ENCODE assay signal across 39 cellular contexts in the genomic region with DNA sequence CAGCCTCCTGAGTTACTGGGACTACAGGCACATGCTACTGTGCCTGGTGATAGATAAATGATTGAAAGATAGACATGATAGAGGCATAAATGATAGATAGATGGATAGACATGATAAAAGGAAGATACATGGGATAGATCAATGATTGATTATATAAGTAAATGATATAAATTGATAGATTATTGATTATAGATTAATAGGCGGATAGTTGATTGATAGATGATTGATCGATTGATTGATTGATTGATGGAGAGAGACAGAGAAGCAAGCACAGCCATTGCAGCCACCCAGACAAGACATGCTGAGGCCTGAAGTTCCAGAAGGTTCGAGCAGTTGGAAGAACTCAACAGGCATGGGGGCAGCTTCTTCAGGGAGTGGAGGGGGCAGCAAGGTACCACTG. TPM values are rescaled to one million over a fixed set of nuclear protein-coding genes. Genes with fewer than 3 reads are reported as not detected.
"Had no signal": no experiment of that assay in that cellular context is flagged by ENCODE, and none has a peak within 500 bp of the region (broad histone marks: within the 10 kb centered on the region; RNA-seq: fewer than 3 reads in every experiment).

No MANE protein-coding gene starts in this region.

- H3K4me1 Mint-ChIP-seq: activated CD4-positive, alpha-beta T cell treated with anti-CD3 and anti-CD28 coated beads, Interleukin-2, amount 10 ng/mL, durations not matched to agents 24 days and 14 days; activated naive CD4-positive, alpha-beta T cell treated with anti-CD3 and anti-CD28 coated beads, Interleukin-2, amount 50 U/mL, for 24 hours had no signal

- H3K27ac Mint-ChIP-seq: activated B cell treated with CpG ODN at 0.5 μM for 24 hours; activated CD4-positive, alpha-beta memory T cell treated with anti-CD3 and anti-CD28 coated beads for 36 hours; activated CD4-positive, alpha-beta T cell treated with anti-CD3 and anti-CD28 coated beads, Interleukin-2, amount 10 ng/mL, durations not matched to agents 24 days and 14 days; activated CD8-positive, alpha-beta T cell treated with anti-CD3 and anti-CD28 coated beads for 36 hours; activated naive CD4-positive, alpha-beta T cell treated with anti-CD3 and anti-CD28 coated beads, Interleukin-2, amount 10 ng/mL, durations not matched to agents 7 days and 5 days; activated naive CD4-positive, alpha-beta T cell treated with anti-CD3 and anti-CD28 coated beads, Interleukin-2, amount 50 U/mL, for 24 hours; activated naive CD8-positive, alpha-beta T cell; activated naive CD8-positive, alpha-beta T cell treated with anti-CD3 and anti-CD28 coated beads, Interleukin-2, amount 10 ng/mL, durations not matched to agents 7 days and 5 days; activated naive CD8-positive, alpha-beta T cell treated with anti-CD3 and anti-CD28 coated beads, Interleukin-2, amount 50 U/mL, for 24 hours; activated T-cell treated with anti-CD3 and anti-CD28 coated beads, Interleukin-2, amount 50 U/mL, for 72 hours; activated T-helper 1 cell treated with anti-CD3 and anti-CD28 coated beads, Interleukin-12 subunit alpha, Interleukin-12 subunit beta, Interleukin-2, Interleukin-4 antibody, amounts not matched to agents 30 ng/mL and 10 ng/mL and 1 ng/mL, durations not matched to agents 14 hours and 24 hours and 36 hours; activated T-helper 17 cell treated with anti-CD3 and anti-CD28 coated beads, Interleukin-2, amount 50 U/mL, for 72 hours; T-helper 1 cell treated with Interleukin-12 subunit alpha and Interleukin-12 subunit beta and Interleukin-4 antibody, amounts not matched to agents 30 μg/mL and 1 μg/mL, for 36 hours; T-helper 2 cell treated with Interferon-gamma antibody and Interleukin-4, amounts not matched to agents 5 μg/mL and 100 μg/mL, for 36 hours had no signal

- H3K27ac ChIP-seq: body of pancreas, brain microvascular endothelial cell, breast epithelium, VCaP had no signal

- H3K4me1 ChIP-seq: body of pancreas, breast epithelium had no signal

- H3K27me3 Mint-ChIP-seq: activated B cell treated with CpG ODN at 0.5 μM for 24 hours; activated CD4-positive, alpha-beta memory T cell treated with anti-CD3 and anti-CD28 coated beads for 36 hours; activated T-helper 17 cell treated with anti-CD3 and anti-CD28 coated beads, Interleukin-2, amount 50 U/mL, for 72 hours had no signal

- H3K36me3 ChIP-seq: brain microvascular endothelial cell, breast epithelium had no signal

- H3K9me3 ChIP-seq: body of pancreas, breast epithelium had no signal

- DNase-seq: activated B cell treated with CpG ODN at 0.5 μM for 24 hours; activated CD4-positive, alpha-beta memory T cell treated with anti-CD3 and anti-CD28 coated beads for 36 hours; activated CD4-positive, alpha-beta T cell treated with anti-CD3 and anti-CD28 coated beads for 4 hours; activated CD4-positive, alpha-beta T cell treated with anti-CD3 and anti-CD28 coated beads, Interleukin-2, amount 10 ng/mL, durations not matched to agents 24 days and 14 days; activated CD4-positive, alpha-beta T cell treated with anti-CD3 and anti-CD28 coated beads, Interleukin-2, amount 50 U/mL, for 1 hour; activated CD4-positive, alpha-beta T cell treated with anti-CD3 and anti-CD28 coated beads, Interleukin-2, amount 50 U/mL, for 4 hours; activated CD4-positive, CD25-positive, alpha-beta regulatory T cell treated with anti-CD3 and anti-CD28 coated beads, Interleukin-2, amount 50 U/mL, for 72 hours; activated CD8-positive, alpha-beta memory T cell treated with anti-CD3 and anti-CD28 coated beads, Interleukin-2, amount 50 U/mL, for 4 hours; activated CD8-positive, alpha-beta T cell treated with anti-CD3 and anti-CD28 coated beads for 36 hours; activated effector memory CD4-positive, alpha-beta T cell treated with Interleukin-2 at 50 U/mL for 16 hours; activated gamma-delta T cell; activated naive CD4-positive, alpha-beta T cell treated with anti-CD3 and anti-CD28 coated beads, Interleukin-2, amount 10 ng/mL, durations not matched to agents 7 days and 5 days; activated naive CD4-positive, alpha-beta T cell treated with Interleukin-2 at 50 U/mL for 16 hours; activated naive CD8-positive, alpha-beta T cell treated with anti-CD3 and anti-CD28 coated beads, Interleukin-2, amount 10 ng/mL, durations not matched to agents 7 days and 5 days; activated naive CD8-positive, alpha-beta T cell treated with anti-CD3 and anti-CD28 coated beads, Interleukin-2, amount 50 U/mL, for 24 hours; activated T-cell treated with anti-CD3 and anti-CD28 coated beads for 4 hours; activated T-cell treated with anti-CD3 and anti-CD28 coated beads, Interleukin-2, amount 50 U/mL, for 1 hour; activated T-cell treated with anti-CD3 and anti-CD28 coated beads, Interleukin-2, amount 50 U/mL, for 4 hours; activated T-cell treated with anti-CD3 and anti-CD28 coated beads, Interleukin-2, amount 50 U/mL, for 72 hours; amniotic stem cell; aorta; body of pancreas; brain microvascular endothelial cell; caudate nucleus; SW 1271; T-helper 1 cell; T-helper 2 cell; T-helper 9 cell had no signal

- H3K9me3 Mint-ChIP-seq: activated B cell treated with CpG ODN at 0.5 μM for 24 hours; activated CD4-positive, alpha-beta memory T cell treated with anti-CD3 and anti-CD28 coated beads for 36 hours; activated CD4-positive, alpha-beta T cell treated with anti-CD3 and anti-CD28 coated beads, Interleukin-2, amount 10 ng/mL, durations not matched to agents 24 days and 14 days; activated CD8-positive, alpha-beta T cell treated with anti-CD3 and anti-CD28 coated beads for 36 hours; activated naive CD4-positive, alpha-beta T cell treated with anti-CD3 and anti-CD28 coated beads, Interleukin-2, amount 10 ng/mL, durations not matched to agents 7 days and 5 days; activated naive CD4-positive, alpha-beta T cell treated with anti-CD3 and anti-CD28 coated beads, Interleukin-2, amount 50 U/mL, for 24 hours; activated naive CD8-positive, alpha-beta T cell treated with anti-CD3 and anti-CD28 coated beads, Interleukin-2, amount 10 ng/mL, durations not matched to agents 7 days and 5 days; activated naive CD8-positive, alpha-beta T cell treated with anti-CD3 and anti-CD28 coated beads, Interleukin-2, amount 50 U/mL, for 24 hours; activated T-cell treated with anti-CD3 and anti-CD28 coated beads, Interleukin-2, amount 50 U/mL, for 4 hours; activated T-cell treated with anti-CD3 and anti-CD28 coated beads, Interleukin-2, amount 50 U/mL, for 72 hours; activated T-helper 1 cell treated with anti-CD3 and anti-CD28 coated beads, Interleukin-12 subunit alpha, Interleukin-12 subunit beta, Interleukin-2, Interleukin-4 antibody, amounts not matched to agents 30 ng/mL and 10 ng/mL and 1 ng/mL, durations not matched to agents 14 hours and 24 hours and 36 hours; activated T-helper 17 cell treated with anti-CD3 and anti-CD28 coated beads, Interleukin-2, amount 50 U/mL, for 72 hours; T-helper 1 cell treated with Interleukin-12 subunit alpha and Interleukin-12 subunit beta and Interleukin-4 antibody, amounts not matched to agents 30 μg/mL and 1 μg/mL, for 36 hours; T-helper 2 cell treated with Interferon-gamma antibody and Interleukin-4, amounts not matched to agents 5 μg/mL and 100 μg/mL, for 36 hours had no signal

- H3K27me3 ChIP-seq: body of pancreas, brain microvascular endothelial cell had no signal

- H3K4me3 Mint-ChIP-seq: activated B cell treated with CpG ODN at 0.5 μM for 24 hours; activated CD4-positive, alpha-beta memory T cell treated with anti-CD3 and anti-CD28 coated beads for 36 hours; activated CD4-positive, alpha-beta T cell treated with anti-CD3 and anti-CD28 coated beads, Interleukin-2, amount 10 ng/mL, durations not matched to agents 24 days and 14 days; activated CD8-positive, alpha-beta T cell treated with anti-CD3 and anti-CD28 coated beads for 36 hours; activated naive CD4-positive, alpha-beta T cell treated with anti-CD3 and anti-CD28 coated beads, Interleukin-2, amount 10 ng/mL, durations not matched to agents 7 days and 5 days; activated naive CD4-positive, alpha-beta T cell treated with anti-CD3 and anti-CD28 coated beads, Interleukin-2, amount 50 U/mL, for 24 hours; activated naive CD8-positive, alpha-beta T cell; activated naive CD8-positive, alpha-beta T cell treated with anti-CD3 and anti-CD28 coated beads, Interleukin-2, amount 10 ng/mL, durations not matched to agents 7 days and 5 days; activated naive CD8-positive, alpha-beta T cell treated with anti-CD3 and anti-CD28 coated beads, Interleukin-2, amount 50 U/mL, for 24 hours; activated T-cell treated with anti-CD3 and anti-CD28 coated beads, Interleukin-2, amount 50 U/mL, for 4 hours; activated T-cell treated with anti-CD3 and anti-CD28 coated beads, Interleukin-2, amount 50 U/mL, for 72 hours; activated T-helper 1 cell treated with anti-CD3 and anti-CD28 coated beads, Interleukin-12 subunit alpha, Interleukin-12 subunit beta, Interleukin-2, Interleukin-4 antibody, amounts not matched to agents 30 ng/mL and 10 ng/mL and 1 ng/mL, durations not matched to agents 14 hours and 24 hours and 36 hours; activated T-helper 17 cell treated with anti-CD3 and anti-CD28 coated beads, Interleukin-2, amount 50 U/mL, for 72 hours; T-helper 1 cell treated with Interleukin-12 subunit alpha and Interleukin-12 subunit beta and Interleukin-4 antibody, amounts not matched to agents 30 μg/mL and 1 μg/mL, for 36 hours; T-helper 2 cell treated with Interferon-gamma antibody and Interleukin-4, amounts not matched to agents 5 μg/mL and 100 μg/mL, for 36 hours had no signal

- ATAC-seq: activated CD8-positive, alpha-beta T cell treated with anti-CD3 and anti-CD28 coated beads for 36 hours; activated naive CD8-positive, alpha-beta T cell treated with anti-CD3 and anti-CD28 coated beads, Interleukin-2, amount 50 U/mL, for 24 hours; activated T-cell treated with anti-CD3 and anti-CD28 coated beads, Interleukin-2, amount 50 U/mL, for 4 hours; activated T-cell treated with anti-CD3 and anti-CD28 coated beads, Interleukin-2, amount 50 U/mL, for 72 hours; activated T-helper 17 cell treated with anti-CD3 and anti-CD28 coated beads, Interleukin-2, amount 50 U/mL, for 72 hours; body of pancreas had no signal

- H3K36me3 Mint-ChIP-seq: activated CD4-positive, alpha-beta memory T cell treated with anti-CD3 and anti-CD28 coated beads for 36 hours; activated naive CD4-positive, alpha-beta T cell treated with anti-CD3 and anti-CD28 coated beads, Interleukin-2, amount 10 ng/mL, durations not matched to agents 7 days and 5 days; activated naive CD4-positive, alpha-beta T cell treated with anti-CD3 and anti-CD28 coated beads, Interleukin-2, amount 50 U/mL, for 24 hours; activated naive CD8-positive, alpha-beta T cell; activated naive CD8-positive, alpha-beta T cell treated with anti-CD3 and anti-CD28 coated beads, Interleukin-2, amount 10 ng/mL, durations not matched to agents 7 days and 5 days had no signal

- FAIRE-seq: astrocyte, TTC549 had no signal

- H3K4me3 ChIP-seq: body of pancreas, breast epithelium had no signal

RNA-seq across cellular contexts. Expression of a gene that starts 17.7 kb away (rescaled TPM):
- total RNA-seq: activated B cell treated with CpG ODN at 0.5 μM for 24 hours had no signal

RNA-seq across cellular contexts. Expression of a gene that starts 34.5 kb away (rescaled TPM):
- total RNA-seq: activated B cell treated with CpG ODN at 0.5 μM for 24 hours; activated CD4-positive, alpha-beta memory T cell treated with anti-CD3 and anti-CD28 coated beads for 36 hours; activated CD4-positive, alpha-beta T cell treated with anti-CD3 and anti-CD28 coated beads, Interleukin-2, amount 10 ng/mL, durations not matched to agents 24 days and 14 days; activated CD8-positive, alpha-beta memory T cell treated with anti-CD3 and anti-CD28 coated beads for 36 hours; activated naive CD8-positive, alpha-beta T cell treated with anti-CD3 and anti-CD28 coated beads, Interleukin-2, amount 10 ng/mL, durations not matched to agents 7 days and 5 days; activated T-cell treated with anti-CD3 and anti-CD28 coated beads, Interleukin-2, amount 50 U/mL, for 4 hours; activated T-cell treated with anti-CD3 and anti-CD28 coated beads, Interleukin-2, amount 50 U/mL, for 72 hours; activated T-helper 1 cell treated with anti-CD3 and anti-CD28 coated beads, Interleukin-12 subunit alpha, Interleukin-12 subunit beta, Interleukin-2, Interleukin-4 antibody, amounts not matched to agents 30 ng/mL and 10 ng/mL and 1 ng/mL, durations not matched to agents 14 hours and 24 hours and 36 hours; activated T-helper 17 cell treated with anti-CD3 and anti-CD28 coated beads, Interleukin-2, amount 50 U/mL, for 72 hours; astrocyte; body of pancreas had no signal
